In the genomic region with DNA sequence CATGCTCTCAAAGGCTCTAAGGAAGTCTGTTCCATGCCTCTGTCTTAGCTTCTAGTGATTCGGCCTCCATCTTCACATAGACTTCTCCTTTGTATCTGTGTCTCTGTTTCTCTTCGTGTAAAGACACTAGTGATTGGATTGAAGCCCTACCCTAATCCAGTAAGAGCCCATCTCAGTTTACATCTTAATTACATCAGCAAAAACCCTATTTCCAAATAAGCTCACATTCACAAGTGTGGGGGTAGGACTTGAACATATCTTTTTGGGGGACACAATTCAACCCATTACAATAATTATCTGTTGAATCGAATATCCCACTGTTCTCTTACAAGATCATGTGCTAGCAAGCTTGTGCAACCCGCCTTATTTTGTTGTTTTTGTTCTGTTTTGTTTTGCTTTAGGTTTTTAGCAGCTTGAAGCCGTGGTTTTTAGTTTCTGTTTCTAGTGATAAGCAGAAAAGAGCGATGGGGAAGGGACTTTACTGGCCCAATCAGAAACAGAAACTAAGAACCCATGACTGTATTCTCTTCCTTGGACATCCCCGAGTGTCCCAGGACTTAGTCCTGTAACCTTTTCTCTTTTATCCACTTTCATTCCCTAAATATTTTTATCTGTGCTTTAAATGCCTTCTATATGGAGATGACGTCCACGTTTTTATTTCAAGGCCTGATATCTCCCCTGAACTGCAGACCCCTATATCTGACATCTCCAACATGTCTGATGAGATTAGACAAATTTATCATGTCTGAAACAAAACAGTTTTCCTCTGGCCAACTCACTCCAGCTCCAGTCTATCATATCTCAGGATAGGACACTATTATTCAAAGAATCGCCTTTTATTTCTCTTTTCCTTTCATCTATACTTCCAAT, we compare ENCODE assay signal across 11 cellular contexts.
DNase-seq lines count a peak whose midpoint lies in the region; ATAC-seq, FAIRE-seq and TF ChIP-seq lines count a peak whose summit lies in the region.
"Had no signal": no experiment of that assay in that cellular context is flagged by ENCODE, and none has a peak within 500 bp of the region (broad histone marks: within the 10 kb centered on the region; RNA-seq: fewer than 3 reads in every experiment).

No MANE protein-coding gene starts in this region.

- H3K36me3 ChIP-seq in SJCRH30 = no peaks in the 10 kb centered on the region

- ATAC-seq in HG03378 (IDR thresholded peaks at IDR 0.05; ENCODE audit: unreplicated experiment) = peak; percentile 62
- no peak for ATAC-seq in esophagus mucosa

- H3K27ac ChIP-seq in SJCRH30 = no peak overlapping the region

- FAIRE-seq in GM18507 (lab: Jason Lieb, UNC) = peak; percentile 78

- H3K4me3 ChIP-seq in SJCRH30 = no peak overlapping the region

- no peaks in the 10 kb centered on the region for H3K27me3 ChIP-seq in SJCRH30

- H3K9me3 ChIP-seq in SJCRH30 (replicated peaks) = peaks cover 4% of the 10 kb centered on the region; the same call in 1 of the 2 replicates

- TF ChIP-seq CTCF in GM20000 (IDR thresholded peaks at IDR 0.05; ENCODE audit: extremely low read depth, missing control alignments) = no peak

- no peak for DNase-seq in GM18507 (ENCODE audit: extremely low spot score, insufficient read length, low read depth)
- peak; percentile 8 for DNase-seq in GM20000 (ENCODE audit: low spot score)
- peak; percentile 4 for DNase-seq in dedifferentiated amniotic fluid mesenchymal stem cell (ENCODE audit: extremely low spot score)
- DNase-seq in SJCRH30 = no peak
- no peak for DNase-seq in NAMALWA (ENCODE audit: low spot score)
- no peak for DNase-seq in LoVo (ENCODE audit: low spot score)
- DNase-seq: DMS 273 treated with DMSO at 0.1 percent for 48 hours, midbrain, NCI-H2171 had no signal

- no peaks in the 10 kb centered on the region for H3K4me1 ChIP-seq in SJCRH30

Comparison
In these comparisons a context has a peak if more than half of its experiments do, and no peak if none do; other contexts are left out.
1. DNase-seq: peak in GM20000 (single experiment) and dedifferentiated amniotic fluid mesenchymal stem cell (single experiment); none in GM18507 (single experiment), SJCRH30 (0 of 2), NAMALWA (single experiment) and LoVo (single experiment).